In genomic region chr11:95156133-95156731, GRCh38 we compare ENCODE assay signal across 13 cellular contexts.
DNase-seq lines count a peak whose midpoint lies in the region; ATAC-seq and TF ChIP-seq lines count a peak whose summit lies in the region.
"Had no signal": no experiment of that assay in that cellular context is flagged by ENCODE, and none has a peak within 500 bp of the region (broad histone marks: within the 10 kb centered on the region; RNA-seq: fewer than 3 reads in every experiment).

No MANE protein-coding gene starts in this region.

- peak overlapping the region; percentile 3 for H2AFZ ChIP-seq in osteoblast (ENCODE audit: low read length)

- POLR2A ChIA-PET in CD8-positive, alpha-beta T cell (lab: Charles Lee): interaction anchor here (0.7 to 3.2 kb wide), 3 partner anchors 13 to 100 kb away, joined by 3 to 13 read pairs (median 4); partner anchors contain the start of gene SESN3

- H3K36me3 ChIP-seq in CD8-positive, alpha-beta T cell (ENCODE audit: insufficient read depth, low read length): no peaks in the 10 kb centered on the region
- H3K36me3 ChIP-seq in H7 (replicated peaks; ENCODE audit: control insufficient read depth, insufficient read depth, low read length): no peaks in the 10 kb centered on the region
- H3K36me3 ChIP-seq in osteoblast (ENCODE audit: insufficient read depth, low read length): no peaks in the 10 kb centered on the region

- no peaks in the 10 kb centered on the region for H3K9me3 ChIP-seq in CD8-positive, alpha-beta T cell (ENCODE audit: low read length)
- H3K9me3 ChIP-seq in osteoblast (ENCODE audit: low read depth, low read length): no peaks in the 10 kb centered on the region

- ATAC-seq in CD8-positive, alpha-beta T cell: no peak
- no peak for ATAC-seq in GM18867 (IDR thresholded peaks at IDR 0.05; ENCODE audit: unreplicated experiment)

- H3K4me1 Mint-ChIP-seq in CD8-positive, alpha-beta T cell (ENCODE audit: low read depth): peaks cover 46% of the 10 kb centered on the region

- H3K36me3 Mint-ChIP-seq in CD8-positive, alpha-beta T cell: no peaks in the 10 kb centered on the region

- H3K4me3 Mint-ChIP-seq in CD8-positive, alpha-beta T cell: no peak overlapping the region

- no peaks in the 10 kb centered on the region for H3K27me3 ChIP-seq in CD8-positive, alpha-beta T cell (ENCODE audit: insufficient read depth, low read length)
- H3K27me3 ChIP-seq in H7 (ENCODE audit: control insufficient read depth, insufficient read depth, low read length): no peaks in the 10 kb centered on the region
- H3K27me3 ChIP-seq in osteoblast (ENCODE audit: insufficient read depth, low read length): no peaks in the 10 kb centered on the region

- no peak for TF ChIP-seq CTCF in CD8-positive, alpha-beta T cell (IDR thresholded peaks at IDR 0.05)
- TF ChIP-seq CTCF in coronary artery (IDR thresholded peaks at IDR 0.05) (no peak), osteoblast (IDR thresholded peaks at IDR 0.05; ENCODE audit: extremely low read depth, low read depth, low read length) (no peak)

- H4K20me1 ChIP-seq in osteoblast (ENCODE audit: insufficient read depth, low read length): no peaks in the 10 kb centered on the region

- H3K79me2 ChIP-seq in osteoblast (ENCODE audit: insufficient read depth, low read length): no peaks in the 10 kb centered on the region

- no peaks in the 10 kb centered on the region for H3K9me3 Mint-ChIP-seq in CD8-positive, alpha-beta T cell

- DNase-seq in CD8-positive, alpha-beta T cell: no peak
- DNase-seq in H7: peak; percentile 40
- DNase-seq in coronary artery (ENCODE audit: low spot score): no peak
- DNase-seq in osteoblast (ENCODE audit: insufficient read length, low spot score, missing footprints): peak; percentile 58
- DNase-seq in medulla oblongata (ENCODE audit: extremely low spot score): no peak
- no peak for DNase-seq in OCI-M1 (lab: John Stamatoyannopoulos, UW)
- no peak for DNase-seq in Kasumi-1 (lab: John Stamatoyannopoulos, UW)
- DNase-seq: activated CD4-positive, alpha-beta T cell treated with anti-CD3 and anti-CD28 coated beads, Interleukin-2, amount 50 U/mL, for 48 hours; activated T-cell treated with anti-CD3 and anti-CD28 coated beads, Interleukin-2, amount 50 U/mL, for 48 hours; amygdala; NCI-H774 had no signal

- peaks cover 33% of the 10 kb centered on the region for H3K4me1 ChIP-seq in CD8-positive, alpha-beta T cell (ENCODE audit: insufficient read depth, low read length)
- H3K4me1 ChIP-seq in osteoblast (ENCODE audit: insufficient read depth, low read length): peaks cover 3% of the 10 kb centered on the region

- no peak overlapping the region for H3K4me3 ChIP-seq in CD8-positive, alpha-beta T cell (ENCODE audit: low read depth, low read length)
- no peak overlapping the region for H3K4me3 ChIP-seq in H7 (ENCODE audit: insufficient read depth, low read depth, low read length)
- no peak overlapping the region for H3K4me3 ChIP-seq in coronary artery
- no peak overlapping the region for H3K4me3 ChIP-seq in osteoblast (ENCODE audit: insufficient read depth, low read length)

- intact Hi-C loops in CD8-positive, alpha-beta T cell (cut with DNase I, micrococcal nuclease): loop anchor here in 1 of 2 experiments (10.0 kb wide), 2 partner anchors 1239 to 1261 kb away; partner anchors contain the start of gene JRKL

- H3K27ac ChIP-seq in CD8-positive, alpha-beta T cell (ENCODE audit: low read depth, low read length): no peak overlapping the region
- H3K27ac ChIP-seq in coronary artery (peak overlapping the region; percentile 57 to 85), osteoblast (ENCODE audit: low read depth, low read length) (no peak overlapping the region)
- H3K27ac ChIP-seq: RWPE1 had no signal

- no peak overlapping the region for H3K4me2 ChIP-seq in osteoblast (ENCODE audit: insufficient read depth, low read length)

- H3K27me3 Mint-ChIP-seq in CD8-positive, alpha-beta T cell (ENCODE audit: low read depth): no peaks in the 10 kb centered on the region

- CTCF ChIA-PET in CD8-positive, alpha-beta T cell (lab: Charles Lee): interaction anchor here (1.0 to 17.6 kb wide), 3 partner anchors 10 to 608 kb away, joined by 3 to 400 read pairs (median 229); no protein-coding TSS in a partner anchor

- H3K27ac Mint-ChIP-seq in CD8-positive, alpha-beta T cell: peak overlapping the region; percentile 30

Comparison
In these comparisons a context has a peak if more than half of its experiments do, and no peak if none do; other contexts are left out.
1. DNase-seq: peak in H7 (single experiment) and osteoblast (single experiment); none in CD8-positive, alpha-beta T cell (0 of 7), coronary artery (single experiment), medulla oblongata (single experiment), OCI-M1 (single experiment) and Kasumi-1 (0 of 2).
2. H3K27ac ChIP-seq: peak in coronary artery (2 of 2); none in CD8-positive, alpha-beta T cell (single experiment) and osteoblast (single experiment).